Comparison of ENCODE assay signal across 20 cellular contexts in genomic region chr22:34943830-34944229, GRCh38.
A peak's percentile ranks its signal among the peaks of the same experiment; 100 is the strongest.
DNase-seq lines count a peak whose midpoint lies in the region; ATAC-seq, FAIRE-seq and TF ChIP-seq lines count a peak whose summit lies in the region.
"Had no signal": no experiment of that assay in that cellular context is flagged by ENCODE, and none has a peak within 500 bp of the region (broad histone marks: within the 10 kb centered on the region; RNA-seq: fewer than 3 reads in every experiment).

No MANE protein-coding gene starts in this region.

- H3K27me3 ChIP-seq in GM06990 (replicated peaks; ENCODE audit: control insufficient read depth, insufficient read depth, low read length) (no peaks in the 10 kb centered on the region), GM12878 (replicated peaks in 1 of 2; ENCODE audit: control insufficient read depth in 2 of 2, insufficient read depth in 2 of 2, low read length in 1 of 2) (no peaks in the 10 kb centered on the region), neural progenitor cell (no peaks in the 10 kb centered on the region), dorsolateral prefrontal cortex (no peaks in the 10 kb centered on the region)
- H3K27me3 ChIP-seq: gastroesophageal sphincter, left lung had no signal

- 0 out of 3 replicates have a peak, but pooled peaks have one; percentile 27 for ATAC-seq in GM12878
- ATAC-seq: esophagus mucosa, gastroesophageal sphincter, left lung had no signal

- RAD21 ChIA-PET in GM12878 (lab: Charles Lee; ENCODE audit: unreplicated experiment), result interaction anchor here (1.0 to 1.2 kb wide), 2 partner anchors 80 to 207 kb away, joined by 4 to 5 read pairs; no protein-coding TSS in a partner anchor

- no peaks in the 10 kb centered on the region for H3K4me1 Mint-ChIP-seq in neural progenitor cell
- H3K4me1 Mint-ChIP-seq: CD4-positive, alpha-beta memory T cell; IgD-negative memory B cell had no signal

- in situ Hi-C loops in GM12878 (cut with MboI), result no loop called here

- H3K4me3 Mint-ChIP-seq in neural progenitor cell, result no peak overlapping the region
- H3K4me3 Mint-ChIP-seq: CD4-positive, alpha-beta memory T cell; IgD-negative memory B cell had no signal

- peak; percentile 33 for TF ChIP-seq RAD21 in GM12878 (IDR thresholded peaks at IDR 0.05; ENCODE audit: insufficient read depth, low read depth, low read length)

- no peaks in the 10 kb centered on the region for H3K36me3 Mint-ChIP-seq in neural progenitor cell

- no TSS peak for BruUV-seq in GM12878 (replicated peaks; lab: Mats Ljungman, UMichigan)

- H3K4me3 ChIP-seq in GM06990 (replicated peaks; ENCODE audit: low read depth, low read length), result no peak overlapping the region
- H3K4me3 ChIP-seq in GM12878, result no peak overlapping the region
- H3K4me3 ChIP-seq in neural progenitor cell, result no peak overlapping the region
- no peak overlapping the region for H3K4me3 ChIP-seq in dorsolateral prefrontal cortex
- H3K4me3 ChIP-seq: gastroesophageal sphincter, left lung had no signal

- SMC1A ChIA-PET in GM12878 (lab: Charles Lee; ENCODE audit: uncharacterized antibody, unreplicated experiment), result interaction anchor here (1.0 kb wide), 1 partner anchor 207 kb away, joined by 7 read pairs; no protein-coding TSS in a partner anchor

- TF ChIP-seq POLR2A in GM12878 (IDR thresholded peaks at IDR 0.05; ENCODE audit: low read depth, low read length), result no peak

- no peak for TF ChIP-seq EP300 in GM12878 (IDR thresholded peaks at IDR 0.05; ENCODE audit: borderline replicate concordance in 1 of 2, control insufficient read depth in 1 of 2, low read depth in 2 of 2, low read length in 2 of 2)

- no peak for FAIRE-seq in GM12878 (lab: Jason Lieb, UNC)
- FAIRE-seq: TTC549 had no signal

- H3K9me3 Mint-ChIP-seq in neural progenitor cell, result peaks cover under 1% of the 10 kb centered on the region

- H3K36me3 ChIP-seq in GM06990 (ENCODE audit: control insufficient read depth, insufficient read depth, low read length) (no peaks in the 10 kb centered on the region), GM12878 (ENCODE audit: control insufficient read depth in 2 of 2, insufficient read depth in 2 of 2, low read length in 1 of 2) (no peaks in the 10 kb centered on the region), neural progenitor cell (no peaks in the 10 kb centered on the region)
- H3K36me3 ChIP-seq: gastroesophageal sphincter, left lung had no signal

- no peak overlapping the region for H3K9ac ChIP-seq in GM12878 (ENCODE audit: control insufficient read depth, insufficient read depth, low read length)
- H3K9ac ChIP-seq in neural progenitor cell, result no peak overlapping the region

- H4K20me1 ChIP-seq in GM12878 (ENCODE audit: control insufficient read depth, insufficient read depth) (no peaks in the 10 kb centered on the region), neural progenitor cell (ENCODE audit: low read depth) (no peaks in the 10 kb centered on the region)

- H3F3A ChIP-seq in neural progenitor cell (ENCODE audit: low read depth), result no peaks in the 10 kb centered on the region

- CTCF ChIA-PET in GM12878 (lab: Yijun Ruan, JAX), result interaction anchor here (0.6 to 1.9 kb wide), 9 partner anchors 10 to 211 kb away, joined by 3 to 8 read pairs (median 4); no protein-coding TSS in a partner anchor

- H3K79me2 ChIP-seq in GM12878 (ENCODE audit: control insufficient read depth, insufficient read depth, low read length) (no peaks in the 10 kb centered on the region), neural progenitor cell (ENCODE audit: low read depth) (no peaks in the 10 kb centered on the region)

- WGBS in GM12878 (ENCODE audit: insufficient coverage, insufficient replicate concordance, low lambda C conversion rate, missing lambda C conversion rate), result 0% methylated on average over 2 of the region's 2 CpGs

- intact Hi-C loops in GM12878 (cut with micrococcal nuclease; ENCODE audit: unreplicated experiment), result no loop called here
- intact Hi-C loops in dorsolateral prefrontal cortex (cut with DNase I), result no loop called here

- POLR2A ChIA-PET in GM12878 (lab: Charles Lee), result no interaction called here

- no peaks in the 10 kb centered on the region for H3K4me1 ChIP-seq in GM12878 (ENCODE audit: control insufficient read depth, insufficient read depth, low read length)
- no peaks in the 10 kb centered on the region for H3K4me1 ChIP-seq in neural progenitor cell
- H3K4me1 ChIP-seq: gastroesophageal sphincter, left lung had no signal

- no peak overlapping the region for H2AFZ ChIP-seq in GM12878 (ENCODE audit: control insufficient read depth, low read depth, low read length)
- peak overlapping the region; percentile 9 for H2AFZ ChIP-seq in neural progenitor cell (replicated peaks)

- H3K27ac ChIP-seq in GM12878 (ENCODE audit: control insufficient read depth, insufficient read depth) (no peak overlapping the region), neural progenitor cell (no peak overlapping the region), dorsolateral prefrontal cortex (no peak overlapping the region)
- H3K27ac ChIP-seq: gastroesophageal sphincter, left lung had no signal

- no peak overlapping the region for H3K27ac Mint-ChIP-seq in neural progenitor cell
- H3K27ac Mint-ChIP-seq: CD4-positive, alpha-beta memory T cell; IgD-negative memory B cell had no signal

- peaks cover 2% of the 10 kb centered on the region for H3K27me3 Mint-ChIP-seq in neural progenitor cell (ENCODE audit: insufficient read depth, low read depth)
- H3K27me3 Mint-ChIP-seq: IgD-negative memory B cell had no signal

- H3K9me3 ChIP-seq in GM12878 (replicated peaks; ENCODE audit: control insufficient read depth, insufficient read depth, low read length), result no peaks in the 10 kb centered on the region; the same call in 2 of the 3 replicates
- H3K9me3 ChIP-seq in neural progenitor cell (ENCODE audit: low read depth), result no peaks in the 10 kb centered on the region

- TF ChIP-seq CTCF in GM06990 (IDR thresholded peaks at IDR 0.05; ENCODE audit: insufficient read depth, low read length, poor library complexity, severe bottlenecking) (peak; percentile 37), LNCAP (IDR thresholded peaks at IDR 0.05) (peak; percentile 34; the same call in 1 of the 2 replicates), GM12878 (IDR thresholded peaks at IDR 0.05 in 2 of 3, conservative IDR thresholded peaks at IDR 0.05 in 1 of 3; ENCODE audit: control insufficient read depth in 2 of 3, extremely low read depth in 1 of 3, insufficient read depth in 1 of 3, low read depth in 3 of 3, low read length in 3 of 3) (peak; percentile 30; a peak in 2 of 6 replicates), neural progenitor cell (IDR thresholded peaks at IDR 0.05) (peak; percentile 39), dorsolateral prefrontal cortex (IDR thresholded peaks at IDR 0.05 in 54 of 56, conservative IDR thresholded peaks at IDR 0.05 in 2 of 56; ENCODE audit: low read depth in 1 of 56, partially characterized antibody in 56 of 56) (no peak)

- no peak for DNase-seq in GM06990 (ENCODE audit: extremely low read depth, insufficient read length)
- DNase-seq in GM12878 (ENCODE audit: low read depth, low spot score), result no peak
- DNase-seq in neural progenitor cell (ENCODE audit: low spot score), result peak; percentile 13
- no peak for DNase-seq in HK-2 (ENCODE audit: unreplicated experiment)
- DNase-seq in dorsolateral prefrontal cortex, result no peak
- no peak for DNase-seq in DMS79 (lab: John Stamatoyannopoulos, UW)
- DNase-seq in stimulated activated naive CD4-positive, alpha-beta T cell (lab: John Stamatoyannopoulos, UW), result no peak
- DNase-seq: activated CD4-positive, alpha-beta T cell treated with anti-CD3 and anti-CD28 coated beads, Interleukin-2, amount 50 U/mL, for 1 hour; amygdala; caudate nucleus; CD4-positive, alpha-beta memory T cell; HCEC 1CT; left lung; NCI-H1048; NCI-H2029 had no signal

- H3K4me2 ChIP-seq in GM12878 (ENCODE audit: control insufficient read depth, insufficient read depth), result no peak overlapping the region
- H3K4me2 ChIP-seq in neural progenitor cell, result no peak overlapping the region

TF ChIP-seq in GM12878, 131 proteins besides CTCF, POLR2A, EP300 and RAD21 (continues in another document):
- TF ChIP-seq GATAD2B (conservative IDR thresholded peaks at IDR 0.05; ENCODE audit: low read depth) (no peak), NRF1 (conservative IDR thresholded peaks at IDR 0.05; ENCODE audit: low read depth, low read length) (no peak), WRNIP1 (IDR thresholded peaks at IDR 0.05; ENCODE audit: borderline replicate concordance, low read depth, low read length) (no peak), SMC3 (IDR thresholded peaks at IDR 0.05; ENCODE audit: borderline replicate concordance, low read length) (peak; percentile 31; the same call in 1 of the 2 replicates), ESRRA (IDR thresholded peaks at IDR 0.05; ENCODE audit: low read length) (no peak), ZBTB33 (IDR thresholded peaks at IDR 0.05) (no peak)

Comparison
In these comparisons a context has a peak if more than half of its experiments do, and no peak if none do; other contexts are left out.
1. CTCF ChIP-seq: peak in GM06990 (single experiment), LNCAP (single experiment), GM12878 (3 of 3) and neural progenitor cell (single experiment); none in dorsolateral prefrontal cortex (0 of 56).